ENCODE assay signal across 14 cellular contexts in genomic region chr4:7546809-7547367, GRCh38.
DNase-seq lines count a peak whose midpoint lies in the region; ATAC-seq, FAIRE-seq and TF ChIP-seq lines count a peak whose summit lies in the region.
"Had no signal": no experiment of that assay in that cellular context is flagged by ENCODE, and none has a peak within 500 bp of the region (broad histone marks: within the 10 kb centered on the region; RNA-seq: fewer than 3 reads in every experiment).

No MANE protein-coding gene starts in this region.

- H2AFZ ChIP-seq in mammary epithelial cell (ENCODE audit: low read depth, low read length), result peak overlapping the region; percentile 74
- peak overlapping the region; percentile 91 for H2AFZ ChIP-seq in keratinocyte (ENCODE audit: control insufficient read depth, low read length)
- no peak overlapping the region for H2AFZ ChIP-seq in smooth muscle cell (ENCODE audit: low read depth)

- peaks cover 0 to 3% of the 10 kb centered on the region in 2 donors for H3K9me3 Mint-ChIP-seq in natural killer cell

- 4% methylated on average over 4 of the region's 4 CpGs for WGBS in mammary epithelial cell (ENCODE audit: low coverage, missing lambda C conversion rate)
- WGBS in smooth muscle cell (ENCODE audit: low lambda C conversion rate), result 49% methylated on average over 4 of the region's 4 CpGs

- no peak overlapping the region for H3K27ac ChIP-seq in AG04450 (ENCODE audit: low read depth, low read length)
- peak overlapping the region; percentile 37 for H3K27ac ChIP-seq in mammary epithelial cell (ENCODE audit: insufficient read depth, low read depth, low read length)
- peak overlapping the region; percentile 94 for H3K27ac ChIP-seq in keratinocyte (ENCODE audit: control insufficient read depth, insufficient read depth, low read length)
- no peak overlapping the region for H3K27ac ChIP-seq in smooth muscle cell (ENCODE audit: low read depth)

- H3K27me3 ChIP-seq in AG04450 (ENCODE audit: control insufficient read depth, insufficient read depth, low read length), result peaks cover 8% of the 10 kb centered on the region
- no peaks in the 10 kb centered on the region for H3K27me3 ChIP-seq in mammary epithelial cell (ENCODE audit: insufficient read depth, low read length)
- peaks cover 2% of the 10 kb centered on the region for H3K27me3 ChIP-seq in keratinocyte (ENCODE audit: control insufficient read depth, extremely low read depth, insufficient read depth, low read length)
- H3K27me3 ChIP-seq in smooth muscle cell (ENCODE audit: low read depth), result no peaks in the 10 kb centered on the region

- CTCF ChIA-PET in AG04450 (lab: Charles Lee) (no interaction called here), mammary epithelial cell (lab: Charles Lee; ENCODE audit: low non-redundant PET) (interaction anchor here (0.6 kb wide), 1 partner anchor 837 kb away, joined by 7 read pairs; the partner anchor contains the start of gene MRFAP1L1)

- FAIRE-seq in keratinocyte (lab: Jason Lieb, UNC), result peak; percentile 78

- H3K9me1 ChIP-seq in keratinocyte (ENCODE audit: control insufficient read depth, extremely low read depth, insufficient read depth, low read length), result no peaks in the 10 kb centered on the region

- H3K4me3 ChIP-seq in AG04450 (ENCODE audit: low read depth, low read length) (no peak overlapping the region), mammary epithelial cell (replicated peaks in 1 of 3; ENCODE audit: insufficient read depth in 1 of 3, low read depth in 2 of 3, low read length in 3 of 3) (peak overlapping the region in 1 of 3 experiments; percentile 8), keratinocyte (ENCODE audit: control insufficient read depth in 2 of 3, extremely low read depth in 1 of 3, insufficient read depth in 2 of 3, low read depth in 1 of 3, low read length in 3 of 3) (peak overlapping the region in 2 of 3 experiments; percentile 26 to 58), smooth muscle cell (no peak overlapping the region)
- H3K4me3 ChIP-seq: lung, skin epidermis had no signal

- H3F3A ChIP-seq in smooth muscle cell (ENCODE audit: low read depth), result no peaks in the 10 kb centered on the region

- no TSS peak for BruUV-seq in mammary epithelial cell (replicated peaks; lab: Mats Ljungman, UMichigan)

- DNase-seq in AG04450 (ENCODE audit: low read depth, low spot score) (peak; percentile 13), HS-5 (ENCODE audit: low read depth) (peak; percentile 53), mammary epithelial cell (peak; percentile 24), keratinocyte (ENCODE audit: low read depth, low spot score) (no peak), smooth muscle cell (lab: John Stamatoyannopoulos, UW; ENCODE audit: unreplicated experiment) (no peak), DMS53 (lab: John Stamatoyannopoulos, UW) (no peak), natural killer cell (no peak)
- DNase-seq: activated CD8-positive, alpha-beta memory T cell treated with anti-CD3 and anti-CD28 coated beads for 24 hours; activated gamma-delta T cell treated with Interleukin-2 at 50 U/mL for 16 hours; erythroblast had no signal

- no peak for ATAC-seq in HG02588 (IDR thresholded peaks at IDR 0.05; ENCODE audit: unreplicated experiment)
- ATAC-seq in natural killer cell, result no peak

- H4K20me1 ChIP-seq in mammary epithelial cell (ENCODE audit: insufficient read depth, low read length) (no peaks in the 10 kb centered on the region), keratinocyte (ENCODE audit: control insufficient read depth, extremely low read depth, insufficient read depth, low read length) (no peaks in the 10 kb centered on the region), smooth muscle cell (ENCODE audit: low read depth) (no peaks in the 10 kb centered on the region)

- POLR2A ChIA-PET in AG04450 (lab: Yijun Ruan, JAX), result no interaction called here

- H3K9ac ChIP-seq in mammary epithelial cell (ENCODE audit: insufficient read depth, low read length), result peak overlapping the region; percentile 30
- H3K9ac ChIP-seq in keratinocyte (ENCODE audit: control insufficient read depth, extremely low read depth, insufficient read depth, low read length), result peak overlapping the region; percentile 79
- no peak overlapping the region for H3K9ac ChIP-seq in smooth muscle cell (ENCODE audit: low read depth)

- H3K27ac Mint-ChIP-seq in natural killer cell, result no peak overlapping the region

- H3K4me1 ChIP-seq in mammary epithelial cell (ENCODE audit: insufficient read depth, low read length) (peaks cover 21% of the 10 kb centered on the region), keratinocyte (ENCODE audit: control insufficient read depth, extremely low read depth, insufficient read depth, low read length) (peaks cover 20% of the 10 kb centered on the region), smooth muscle cell (ENCODE audit: low read depth) (no peaks in the 10 kb centered on the region)

- no peaks in the 10 kb centered on the region for H3K36me3 Mint-ChIP-seq in natural killer cell

- in situ Hi-C loops in mammary epithelial cell (cut with MboI; ENCODE audit: low sequenced_read_pairs in 2 of 2), result no loop called here

- peaks cover 0 to 13% of the 10 kb centered on the region in 2 donors for H3K4me1 Mint-ChIP-seq in natural killer cell
- H3K4me1 Mint-ChIP-seq: central memory CD8-positive, alpha-beta T cell had no signal

- H3K9me3 ChIP-seq in AG04450 (ENCODE audit: control insufficient read depth, insufficient read depth, low read length) (peaks cover 10% of the 10 kb centered on the region), mammary epithelial cell (replicated peaks; ENCODE audit: insufficient read depth, low read length) (peaks cover 8% of the 10 kb centered on the region), keratinocyte (ENCODE audit: control insufficient read depth, low read depth, low read length) (peaks cover 8% of the 10 kb centered on the region), smooth muscle cell (replicated peaks; ENCODE audit: low read depth) (no peaks in the 10 kb centered on the region)

- H3K36me3 ChIP-seq in mammary epithelial cell (ENCODE audit: insufficient read depth, low read length) (no peaks in the 10 kb centered on the region), keratinocyte (ENCODE audit: control insufficient read depth in 2 of 2, extremely low read depth in 1 of 2, insufficient read depth in 2 of 2, low read length in 2 of 2) (no peaks in the 10 kb centered on the region), smooth muscle cell (ENCODE audit: low read depth) (no peaks in the 10 kb centered on the region)

- no peak overlapping the region for H3K4me3 Mint-ChIP-seq in natural killer cell
- H3K4me3 Mint-ChIP-seq: central memory CD8-positive, alpha-beta T cell had no signal

- H3K79me2 ChIP-seq in mammary epithelial cell (ENCODE audit: insufficient read depth, low read length) (no peaks in the 10 kb centered on the region), keratinocyte (ENCODE audit: control insufficient read depth, insufficient read depth, low read length) (no peaks in the 10 kb centered on the region), smooth muscle cell (ENCODE audit: low read depth) (no peaks in the 10 kb centered on the region)

- TF ChIP-seq CTCF in AG04450 (IDR thresholded peaks at IDR 0.05; ENCODE audit: low read depth, low read length) (no peak), mammary epithelial cell (conservative IDR thresholded peaks at IDR 0.05 in 1 of 2, IDR thresholded peaks at IDR 0.05 in 1 of 2; ENCODE audit: extremely low read depth in 1 of 2, insufficient read depth in 1 of 2, low read depth in 1 of 2, low read length in 2 of 2) (no peak), keratinocyte (optimal IDR thresholded peaks at IDR 0.05 in 1 of 3, IDR thresholded peaks at IDR 0.05 in 1 of 3, conservative IDR thresholded peaks at IDR 0.05 in 1 of 3; ENCODE audit: extremely low read depth in 1 of 3, insufficient read depth in 2 of 3, low read length in 3 of 3) (no peak), smooth muscle cell (IDR thresholded peaks at IDR 0.05; ENCODE audit: borderline replicate concordance, insufficient read depth, poor library complexity, severe bottlenecking) (no peak), natural killer cell (IDR thresholded peaks at IDR 0.05) (no peak)

- dilution Hi-C loops in mammary epithelial cell (cut with HindIII; ENCODE audit: low sequenced_read_pairs), result no loop called here
- dilution Hi-C loops in keratinocyte (cut with MboI; ENCODE audit: extremely low pct_ligation_motif_present, low sequenced_read_pairs), result no loop called here

- intact Hi-C loops in mammary epithelial cell (cut with micrococcal nuclease), result loop anchor here (2.0 to 5.0 kb wide), 3 partner anchors 84 to 150 kb away; no protein-coding TSS in a partner anchor
- intact Hi-C loops in natural killer cell (cut with micrococcal nuclease), result no loop called here

- peaks cover 0 to 5% of the 10 kb centered on the region in 2 donors for H3K27me3 Mint-ChIP-seq in natural killer cell (ENCODE audit: low read depth in 2 of 2)

- H3K4me2 ChIP-seq in mammary epithelial cell (ENCODE audit: insufficient read depth, low read depth, low read length), result peak overlapping the region; percentile 71
- H3K4me2 ChIP-seq in keratinocyte (ENCODE audit: control insufficient read depth, extremely low read depth, insufficient read depth, low read depth, low read length), result peak overlapping the region; percentile 90
- H3K4me2 ChIP-seq in smooth muscle cell, result no peak overlapping the region

Comparison
In these comparisons a context has a peak if more than half of its experiments do, and no peak if none do; other contexts are left out.
1. DNase-seq: peak in AG04450 (single experiment), HS-5 (single experiment) and mammary epithelial cell (single experiment); none in keratinocyte (single experiment), smooth muscle cell (single experiment), DMS53 (single experiment) and natural killer cell (single experiment).
2. H3K27ac ChIP-seq: peak in mammary epithelial cell (single experiment) and keratinocyte (single experiment); none in AG04450 (single experiment) and smooth muscle cell (single experiment).
3. H3K4me3 ChIP-seq: peak in keratinocyte (2 of 3); none in AG04450 (single experiment) and smooth muscle cell (single experiment).